Comparison of ENCODE assay signal across 19 cellular contexts in genomic region chr5:159936686-159937329, GRCh38. TPM values are rescaled to one million over a fixed set of nuclear protein-coding genes. Genes with fewer than 3 reads are reported as not detected.
DNase-seq lines count a peak whose midpoint lies in the region; ATAC-seq and TF ChIP-seq lines count a peak whose summit lies in the region.
"Had no signal": no experiment of that assay in that cellular context is flagged by ENCODE, and none has a peak within 500 bp of the region (broad histone marks: within the 10 kb centered on the region; RNA-seq: fewer than 3 reads in every experiment).

No MANE protein-coding gene starts in this region.

- peak; percentile 39 for ATAC-seq in sciatic nerve
- no peak for ATAC-seq in HG02852 (IDR thresholded peaks at IDR 0.05; ENCODE audit: unreplicated experiment)
- no peak for ATAC-seq in GM19455 (IDR thresholded peaks at IDR 0.05; ENCODE audit: unreplicated experiment)

- peak overlapping the region in 1 of 5 donors; percentile 52 for H3K27ac ChIP-seq in adrenal gland
- H3K27ac ChIP-seq: ascending aorta, dorsolateral prefrontal cortex, sigmoid colon had no signal

- TF ChIP-seq POLR2A in adrenal gland (IDR thresholded peaks at IDR 0.05), result no peak

- TF ChIP-seq CTCF in adrenal gland (IDR thresholded peaks at IDR 0.05) (no peak), fibroblast of mammary gland (conservative IDR thresholded peaks at IDR 0.05; ENCODE audit: control insufficient read depth, insufficient read depth, low read depth, low read length) (no peak)

- intact Hi-C loops in adrenal gland (cut with DNase I), result no loop called here
- intact Hi-C loops in sciatic nerve (cut with DNase I), result no loop called here

- no peaks in the 10 kb centered on the region for H3K9me3 ChIP-seq in adrenal gland (replicated peaks in 1 of 3)
- H3K9me3 ChIP-seq: ascending aorta, sigmoid colon had no signal

- H3K4me3 ChIP-seq in adrenal gland (no peak overlapping the region), fibroblast of mammary gland (ENCODE audit: control insufficient read depth, low read depth, low read length) (no peak overlapping the region)
- H3K4me3 ChIP-seq: ascending aorta, dorsolateral prefrontal cortex, sigmoid colon had no signal

- peak; percentile 56 for DNase-seq in HT1080 (ENCODE audit: low read depth)
- peak; percentile 27 to 67 (median 51) for DNase-seq in adrenal gland
- DNase-seq in fibroblast of mammary gland (ENCODE audit: low read depth), result peak; percentile 86
- no peak for DNase-seq in sciatic nerve (ENCODE audit: low spot score)
- DNase-seq in NCI-H510A treated with DMSO at 0.1 percent for 48 hours (lab: John Stamatoyannopoulos, UW), result no peak
- DNase-seq in NCI-H2227 treated with DMSO at 0.1 percent for 48 hours (lab: John Stamatoyannopoulos, UW), result no peak
- DNase-seq: activated CD4-positive, alpha-beta T cell treated with anti-CD3 and anti-CD28 coated beads, Interleukin-2, amount 10 ng/mL, durations not matched to agents 24 days and 14 days; activated CD8-positive, alpha-beta memory T cell treated with anti-CD3 and anti-CD28 coated beads, Interleukin-2, amount 50 U/mL, for 48 hours; activated gamma-delta T cell treated with Interleukin-2 at 50 U/mL for 16 hours; dorsolateral prefrontal cortex; EL; MV-4-11; NCI-H2081; NCI-H526; OCI-M1; sigmoid colon had no signal

- H3K36me3 ChIP-seq in adrenal gland (replicated peaks in 1 of 2), result no peaks in the 10 kb centered on the region
- H3K36me3 ChIP-seq: sigmoid colon had no signal

- H3K27me3 ChIP-seq in adrenal gland, result no peaks in the 10 kb centered on the region
- H3K27me3 ChIP-seq: ascending aorta, dorsolateral prefrontal cortex, sigmoid colon had no signal

- WGBS in adrenal gland, 4 donors, result 47 to 69% (median 57%) methylated on average over 6 of the region's 6 CpGs

- no peaks in the 10 kb centered on the region for H3K4me1 ChIP-seq in adrenal gland (replicated peaks in 1 of 2)
- H3K4me1 ChIP-seq: sigmoid colon had no signal

RNA-seq across cellular contexts. Expression of gene ADRA1B, which starts 20.5 kb away (rescaled TPM):
- total RNA-seq in HT1080 (2014; rRNA removed; shearing (Covaris generic)), result 0.27 and 1.1 TPM in 2 replicates
- polyA plus RNA-seq in HT1080 (2015; cell fraction: cytosol; rRNA removed), result 0.31 and 0.33 TPM in 2 replicates
- 0.49 and 0.90 TPM in 2 replicates for polyA plus RNA-seq in HT1080 (2015; cell fraction: nucleus; rRNA removed)
- total RNA-seq in adrenal gland (10 to 100 TPM in 1 of 8 donors, 1 to 10 TPM in 7; 1.5 to 12.1 (median 5.0) TPM), sciatic nerve (1.6 TPM)
- polyA plus RNA-seq in adrenal gland, result 1 to 10 TPM in 2 of 3 donors, under 1 TPM in 1; 0.67 to 1.8 (median 1.6) TPM
- total RNA-seq: activated CD4-positive, alpha-beta T cell treated with anti-CD3 and anti-CD28 coated beads, Interleukin-2, amount 10 ng/mL, durations not matched to agents 24 days and 14 days had no signal

Comparison
In these comparisons a context has a peak if more than half of its experiments do, and no peak if none do; other contexts are left out.
1. DNase-seq: peak in HT1080 (single experiment), adrenal gland (7 of 7) and fibroblast of mammary gland (single experiment); none in sciatic nerve (single experiment), NCI-H510A treated with DMSO at 0.1 percent for 48 hours (single experiment) and NCI-H2227 treated with DMSO at 0.1 percent for 48 hours (single experiment).